10 cellular contexts compared by ENCODE assay signal in genomic region chr11:26597049-26597689, GRCh38. TPM values are rescaled to one million over a fixed set of nuclear protein-coding genes. Genes with fewer than 3 reads are reported as not detected.
DNase-seq lines count a peak whose midpoint lies in the region; ATAC-seq, FAIRE-seq and TF ChIP-seq lines count a peak whose summit lies in the region.
"Not testable (repeated sequence)": the region's sequence is repeated elsewhere in the genome, so short reads cannot be mapped to it uniquely, and the experiment has no call there.
"Had no signal": no experiment of that assay in that cellular context is flagged by ENCODE, and none has a peak within 500 bp of the region (broad histone marks: within the 10 kb centered on the region; RNA-seq: fewer than 3 reads in every experiment).

No MANE protein-coding gene starts in this region.

- not testable (repeated sequence) for TF ChIP-seq CTCF in PC-3 (conservative IDR thresholded peaks at IDR 0.05; ENCODE audit: low read depth, low read length); K562 (IDR thresholded peaks at IDR 0.05 in 2 of 3, conservative IDR thresholded peaks at IDR 0.05 in 1 of 3; ENCODE audit: insufficient read depth in 2 of 3, low read depth in 1 of 3, low read length in 3 of 3)

- H2AFZ ChIP-seq in PC-3 (ENCODE audit: low read length): peak overlapping the region; percentile 38; the same call in 1 of the 2 replicates
- not testable (repeated sequence) for H2AFZ ChIP-seq in K562 (ENCODE audit: low read depth, low read length)

- FAIRE-seq in K562 (lab: Jason Lieb, UNC): not testable (repeated sequence)

- not testable (repeated sequence) for H3K9me1 ChIP-seq in K562 (ENCODE audit: control insufficient read depth, insufficient read depth, low read length)

- H3K27ac ChIP-seq in PC-3 (ENCODE audit: low read length): not testable (repeated sequence)
- peak overlapping the region; percentile 46; the same call in 1 of the 3 replicates for H3K27ac ChIP-seq in K562 (ENCODE audit: extremely low read depth, low read depth, low read length)

- not testable (repeated sequence) for H3K79me2 ChIP-seq in PC-3 (ENCODE audit: low read length); K562 (ENCODE audit: control insufficient read depth, insufficient read depth, low read length)

- not testable (repeated sequence) for H4K20me1 ChIP-seq in PC-3 (ENCODE audit: low read length); K562 (replicated peaks; ENCODE audit: control insufficient read depth, insufficient read depth, low read length)

- not testable (repeated sequence) for H3K27me3 ChIP-seq in PC-3 (ENCODE audit: low read length); K562 (ENCODE audit: control insufficient read depth in 2 of 2, insufficient read depth in 2 of 2, low read length in 2 of 2)

- not testable (repeated sequence) for BruUV-seq in PC-3 (replicated peaks; lab: Mats Ljungman, UMichigan); K562 (replicated peaks; lab: Mats Ljungman, UMichigan)

- DNase-seq in NCI-H1105 (lab: John Stamatoyannopoulos, UW) (peak; percentile 66), NCI-H1694 treated with DMSO at 0.1 percent for 48 hours (lab: John Stamatoyannopoulos, UW) (peak; percentile 22), NCI-H2171 treated with DMSO at 0.1 percent for 48 hours (lab: John Stamatoyannopoulos, UW) (peak; percentile 64), NCI-H774 (lab: John Stamatoyannopoulos, UW) (peak; percentile 36), K562 (ENCODE audit: extremely low read depth in 1 of 4, low spot score in 3 of 4) (peak in 1 of 4 experiments; percentile 3)
- DNase-seq in PC-3: not testable (repeated sequence)

- intact Hi-C loops in PC-3 (cut with micrococcal nuclease); K562 (cut with micrococcal nuclease): not testable (repeated sequence)

- not testable (repeated sequence) for H3K9me3 ChIP-seq in PC-3 (ENCODE audit: low read length); K562 (replicated peaks; ENCODE audit: control insufficient read depth, insufficient read depth, low read depth, low read length)

- not testable (repeated sequence) for H3F3A ChIP-seq in PC-3 (ENCODE audit: low read length, unreplicated experiment)

- CTCF ChIA-PET in PC-3 (lab: Charles Lee); K562 (lab: Yijun Ruan, JAX; ENCODE audit: low intra/inter-chr PET ratio): not testable (repeated sequence)

- not testable (repeated sequence) for ATAC-seq in PC-3, K562

- H3K9ac ChIP-seq in PC-3 (ENCODE audit: low read length); K562 (ENCODE audit: insufficient read depth in 1 of 2, low read depth in 2 of 2, low read length in 2 of 2): not testable (repeated sequence)

- peak overlapping the region; percentile 37 for H3K4me3 ChIP-seq in PC-3 (ENCODE audit: low read length)
- not testable (repeated sequence) for H3K4me3 ChIP-seq in K562

- not testable (repeated sequence) for TF ChIP-seq RAD21 in K562 (CRISPR knock-in tag; conservative IDR thresholded peaks at IDR 0.05 in 1 of 2, IDR thresholded peaks at IDR 0.05 in 1 of 2)

- not testable (repeated sequence) for H3K4me1 ChIP-seq in PC-3 (ENCODE audit: insufficient read depth, low read length); K562 (replicated peaks in 1 of 2; ENCODE audit: control insufficient read depth in 2 of 2, insufficient read depth in 2 of 2, low read length in 2 of 2)

- TF ChIP-seq EP300 in K562 (IDR thresholded peaks at IDR 0.05; ENCODE audit: low read length): not testable (repeated sequence)

- not testable (repeated sequence) for H3K36me3 ChIP-seq in PC-3 (ENCODE audit: low read depth, low read length); K562 (ENCODE audit: control insufficient read depth, insufficient read depth, low read length)

- in situ Hi-C loops in K562 (cut with MboI): not testable (repeated sequence)

- H3K4me2 ChIP-seq in PC-3 (ENCODE audit: low read length): peak overlapping the region; percentile 44
- not testable (repeated sequence) for H3K4me2 ChIP-seq in K562 (ENCODE audit: insufficient read depth, low read length)

- TF ChIP-seq POLR2A in K562 (conservative IDR thresholded peaks at IDR 0.05): not testable (repeated sequence)

- 5% methylated on average over 19 of the region's 20 CpGs for WGBS in K562 (ENCODE audit: insufficient coverage, low coverage, missing lambda C conversion rate)

- not testable (repeated sequence) for H3K9me2 ChIP-seq in PC-3 (replicated peaks; ENCODE audit: low read length)

- POLR2A ChIA-PET in PC-3 (lab: Charles Lee; ENCODE audit: unreplicated experiment); K562 (lab: Yijun Ruan, JAX): not testable (repeated sequence)

TF ChIP-seq in K562, 482 proteins besides CTCF, POLR2A, EP300 and RAD21:
- TF ChIP-seq MAZ (CRISPR knock-in tag; conservative IDR thresholded peaks at IDR 0.05 in 1 of 2, IDR thresholded peaks at IDR 0.05 in 1 of 2) (peak in 1 of 2 experiments; percentile 52; a peak in 1 of 4 replicates), TAF7 (tag; IDR thresholded peaks at IDR 0.05) (peak; percentile 77)
TF ChIP-seq in K562: peak in this region for 2; not testable (repeated sequence) for 480.

RNA-seq across cellular contexts. Expression of gene MUC15, which starts 25.1 kb away (rescaled TPM):
- total RNA-seq in PC-3 (2014; rRNA removed) (not detected in 2 replicates), K562 (2014; rRNA removed) (0.36 and 0.41 TPM in 2 replicates), K562 (2014; rRNA removed; fragmentation: Illumina TruSeq; extraction: Trizol) (0.48 and 0.84 TPM in 2 replicates), K562 (2015; rRNA removed; fragmentation: Illumina TruSeq; extraction: Trizol) (0.90 and 1.0 TPM in 2 replicates), K562 (2021) (0.49 and 0.69 TPM in 2 replicates)
- 0.74 TPM in 1 of 2 replicates, not detected in the other for total RNA-seq in K562 (2011; cell fraction: chromatin; rRNA removed; ENCODE audit: low replicate concordance)
- not detected in 2 replicates for total RNA-seq in K562 (2011; cell fraction: nucleolus; rRNA removed)
- not detected in 2 replicates for total RNA-seq in K562 (2011; cell fraction: nucleoplasm; rRNA removed)
- polyA plus RNA-seq in K562 (2011; rRNA removed) (0.23 TPM in 1 of 2 replicates, not detected in the other), K562 (2014; fragmentation: Illumina TruSeq; extraction: Trizol) (0.76 and 1.4 TPM in 2 replicates), K562 (2014; fragmentation: Nextera tagmentation; extraction: Ambion mirVana) (under 1 TPM; 0.46 to 0.59 TPM), K562 (2014; rRNA removed) (0.59 and 0.72 TPM in 2 replicates)
- polyA plus RNA-seq in K562 (2011; cell fraction: cytosol; rRNA removed): 0.03 TPM in 1 of 2 replicates, not detected in the other
- polyA plus RNA-seq in K562 (2011; cell fraction: nucleus; rRNA removed): 0.55 TPM in 1 of 2 replicates, not detected in the other
- 0.49 and 2.0 TPM in 2 replicates for polyA plus RNA-seq in K562 (2012)
- polyA minus RNA-seq in K562 (2011; rRNA and poly(A)+ RNA removed): not detected in 2 replicates
- not detected in 2 replicates for polyA minus RNA-seq in K562 (2011; cell fraction: cytosol; rRNA and poly(A)+ RNA removed)
- not detected in 2 replicates for polyA minus RNA-seq in K562 (2011; cell fraction: nucleus; rRNA and poly(A)+ RNA removed)
- total RNA-seq: CD4-positive, CD25-positive, alpha-beta regulatory T cell; CD8-positive, alpha-beta memory T cell; G401; H9 had no signal
- polyA plus RNA-seq: CD4-positive, CD25-positive, alpha-beta regulatory T cell; CD8-positive, alpha-beta memory T cell had no signal
